In the genomic region with DNA sequence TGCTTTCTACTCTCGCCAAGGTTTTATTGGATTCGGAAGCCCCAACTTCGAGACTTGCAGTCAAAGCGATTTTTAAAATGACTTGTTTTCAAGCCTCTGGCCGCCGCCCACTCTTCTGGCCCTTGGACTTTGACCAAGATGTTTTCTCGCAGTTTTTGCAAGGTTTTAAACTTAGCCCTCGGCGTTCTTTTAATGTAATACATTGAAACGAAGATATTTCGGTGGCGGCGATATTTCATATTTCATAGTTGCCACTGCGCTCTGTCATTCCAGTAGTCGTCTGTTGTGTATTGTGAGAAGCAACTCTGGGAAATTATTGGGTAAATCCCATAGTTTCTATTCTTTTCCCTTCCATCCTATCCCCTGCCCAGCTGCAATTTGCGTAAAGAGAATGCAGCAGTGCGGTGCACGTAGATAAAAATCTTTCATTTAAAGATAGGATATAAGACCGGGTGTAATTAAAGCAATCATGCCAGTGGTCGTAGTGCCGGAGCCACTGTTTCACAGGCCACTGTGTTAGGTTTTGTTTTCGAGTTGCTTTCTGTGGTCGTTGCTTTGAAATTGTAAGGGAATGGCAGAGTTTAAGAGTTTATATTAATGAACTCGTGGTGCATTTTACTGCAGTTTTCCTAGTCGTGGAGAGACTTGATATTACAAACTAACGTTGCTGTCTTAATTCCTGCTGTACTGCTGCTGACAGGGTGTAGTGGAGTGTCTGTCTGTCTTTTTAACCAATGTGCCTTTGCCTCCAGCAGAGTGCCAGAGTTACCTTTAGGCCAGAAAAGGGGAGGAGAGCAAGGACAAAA, we compare ENCODE assay signal across 8 cellular contexts.
DNase-seq lines count a peak whose midpoint lies in the region; ATAC-seq and TF ChIP-seq lines count a peak whose summit lies in the region.

No MANE protein-coding gene starts in this region.

- H3K27ac Mint-ChIP-seq in stimulated activated effector memory CD8-positive, alpha-beta T cell treated with anti-CD3 and anti-CD28 coated beads, Interleukin-12 subunit alpha, Interleukin-12 subunit beta, amount 100 ng/mL, for 72 hours: peak overlapping the region; percentile 93

- peak overlapping the region; percentile 95 for H3K4me3 ChIP-seq in brain microvascular endothelial cell (ENCODE audit: low read depth, low read length)

- in situ Hi-C loops in brain microvascular endothelial cell (cut with HindIII; ENCODE audit: low pct_ligation_motif_present, low sequenced_read_pairs): no loop called here

- no peaks in the 10 kb centered on the region for H3K9me3 Mint-ChIP-seq in stimulated activated effector memory CD8-positive, alpha-beta T cell treated with anti-CD3 and anti-CD28 coated beads, Interleukin-12 subunit alpha, Interleukin-12 subunit beta, amount 100 ng/mL, for 72 hours

- H3K27ac ChIP-seq in brain microvascular endothelial cell: peak overlapping the region; percentile 97

- peak; percentile 18 for ATAC-seq in HG02798 (IDR thresholded peaks at IDR 0.05; ENCODE audit: poor library complexity, unreplicated experiment)
- ATAC-seq in stimulated activated effector memory CD8-positive, alpha-beta T cell treated with anti-CD3 and anti-CD28 coated beads, Interleukin-12 subunit alpha, Interleukin-12 subunit beta, amount 100 ng/mL, for 72 hours: peak; percentile 7

- TF ChIP-seq CTCF in brain microvascular endothelial cell (IDR thresholded peaks at IDR 0.05; ENCODE audit: low read depth, low read length, missing control alignments): no peak

- H3K4me1 Mint-ChIP-seq in stimulated activated effector memory CD8-positive, alpha-beta T cell treated with anti-CD3 and anti-CD28 coated beads, Interleukin-12 subunit alpha, Interleukin-12 subunit beta, amount 100 ng/mL, for 72 hours: peaks cover 35% of the 10 kb centered on the region

- H3K36me3 ChIP-seq in brain microvascular endothelial cell (replicated peaks): no peaks in the 10 kb centered on the region

- no peaks in the 10 kb centered on the region for H3K27me3 ChIP-seq in brain microvascular endothelial cell (replicated peaks)

- H3K36me3 Mint-ChIP-seq in stimulated activated effector memory CD8-positive, alpha-beta T cell treated with anti-CD3 and anti-CD28 coated beads, Interleukin-12 subunit alpha, Interleukin-12 subunit beta, amount 100 ng/mL, for 72 hours: peaks cover 62% of the 10 kb centered on the region

- peak overlapping the region; percentile 93 for H3K4me3 Mint-ChIP-seq in stimulated activated effector memory CD8-positive, alpha-beta T cell treated with anti-CD3 and anti-CD28 coated beads, Interleukin-12 subunit alpha, Interleukin-12 subunit beta, amount 100 ng/mL, for 72 hours

- peak; percentile 12 to 58 (median 24) for DNase-seq in stimulated activated naive CD4-positive, alpha-beta T cell (lab: John Stamatoyannopoulos, UW)
- DNase-seq in stimulated activated naive CD4-positive, alpha-beta T cell treated with Interleukin-2 at 50 U/mL for 16 hours (lab: John Stamatoyannopoulos, UW): no peak
- peak; percentile 65 for DNase-seq in NCI-H69 (lab: John Stamatoyannopoulos, UW)
- DNase-seq in brain microvascular endothelial cell: peak; percentile 29
- DNase-seq in iris pigment epithelial cell (ENCODE audit: low read depth): peak; percentile 46
- DNase-seq in stimulated activated effector memory CD8-positive, alpha-beta T cell treated with anti-CD3 and anti-CD28 coated beads, Interleukin-12 subunit alpha, Interleukin-12 subunit beta, amount 100 ng/mL, for 72 hours (ENCODE audit: low spot score in 2 of 2): peak in 1 of 2 donors; percentile 52
- DNase-seq in NCI-H446 treated with DMSO at 0.1 percent for 48 hours (lab: John Stamatoyannopoulos, UW): no peak

Comparison
In these comparisons a context has a peak if more than half of its experiments do, and no peak if none do; other contexts are left out.
1. DNase-seq: peak in stimulated activated naive CD4-positive, alpha-beta T cell (6 of 6), NCI-H69 (single experiment), brain microvascular endothelial cell (single experiment) and iris pigment epithelial cell (single experiment); none in stimulated activated naive CD4-positive, alpha-beta T cell treated with Interleukin-2 at 50 U/mL for 16 hours (single experiment) and NCI-H446 treated with DMSO at 0.1 percent for 48 hours (single experiment).